ENCODE assay signal across 1 cellular context in genomic region chr19:53865918-53866696, GRCh38.
TF ChIP-seq lines count a peak whose summit lies in the region.

No MANE protein-coding gene starts in this region.

TF ChIP-seq in HepG2, 621 proteins besides CTCF, POLR2A, EP300 and RAD21 (continued from another document and continues in another):
- TF ChIP-seq AKNA (CRISPR knock-in tag; IDR thresholded peaks at IDR 0.05; ENCODE audit: borderline replicate concordance): no peak
- TF ChIP-seq HOXA5 (CRISPR knock-in tag; IDR thresholded peaks at IDR 0.05): peak; percentile 45; the same call in 1 of the 2 replicates
- TF ChIP-seq CHD2 (IDR thresholded peaks at IDR 0.05; ENCODE audit: low read depth, low read length): no peak
- TF ChIP-seq RBAK (CRISPR knock-in tag; IDR thresholded peaks at IDR 0.05): no peak
- peak; percentile 79 for TF ChIP-seq UBTF (CRISPR knock-in tag; IDR thresholded peaks at IDR 0.05)
- no peak for TF ChIP-seq HNF1B (CRISPR knock-in tag; IDR thresholded peaks at IDR 0.05)
- no peak for TF ChIP-seq U2AF2 (IDR thresholded peaks at IDR 0.05; ENCODE audit: low read depth, low read length)
- TF ChIP-seq, protein P1, sequence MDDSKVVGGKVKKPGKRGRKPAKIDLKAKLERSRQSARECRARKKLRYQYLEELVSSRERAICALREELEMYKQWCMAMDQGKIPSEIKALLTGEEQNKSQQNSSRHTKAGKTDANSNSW (CRISPR knock-in tag; IDR thresholded peaks at IDR 0.05; ENCODE audit: borderline replicate concordance): no peak
- TF ChIP-seq ZNF784 (CRISPR knock-in tag; IDR thresholded peaks at IDR 0.05; ENCODE audit: borderline replicate concordance): peak; percentile 40; the same call in 1 of the 2 replicates
- TF ChIP-seq ZNF34 (CRISPR knock-in tag; IDR thresholded peaks at IDR 0.05; ENCODE audit: borderline replicate concordance): peak; percentile 31; the same call in 1 of the 2 replicates
- TF ChIP-seq, protein P2, sequence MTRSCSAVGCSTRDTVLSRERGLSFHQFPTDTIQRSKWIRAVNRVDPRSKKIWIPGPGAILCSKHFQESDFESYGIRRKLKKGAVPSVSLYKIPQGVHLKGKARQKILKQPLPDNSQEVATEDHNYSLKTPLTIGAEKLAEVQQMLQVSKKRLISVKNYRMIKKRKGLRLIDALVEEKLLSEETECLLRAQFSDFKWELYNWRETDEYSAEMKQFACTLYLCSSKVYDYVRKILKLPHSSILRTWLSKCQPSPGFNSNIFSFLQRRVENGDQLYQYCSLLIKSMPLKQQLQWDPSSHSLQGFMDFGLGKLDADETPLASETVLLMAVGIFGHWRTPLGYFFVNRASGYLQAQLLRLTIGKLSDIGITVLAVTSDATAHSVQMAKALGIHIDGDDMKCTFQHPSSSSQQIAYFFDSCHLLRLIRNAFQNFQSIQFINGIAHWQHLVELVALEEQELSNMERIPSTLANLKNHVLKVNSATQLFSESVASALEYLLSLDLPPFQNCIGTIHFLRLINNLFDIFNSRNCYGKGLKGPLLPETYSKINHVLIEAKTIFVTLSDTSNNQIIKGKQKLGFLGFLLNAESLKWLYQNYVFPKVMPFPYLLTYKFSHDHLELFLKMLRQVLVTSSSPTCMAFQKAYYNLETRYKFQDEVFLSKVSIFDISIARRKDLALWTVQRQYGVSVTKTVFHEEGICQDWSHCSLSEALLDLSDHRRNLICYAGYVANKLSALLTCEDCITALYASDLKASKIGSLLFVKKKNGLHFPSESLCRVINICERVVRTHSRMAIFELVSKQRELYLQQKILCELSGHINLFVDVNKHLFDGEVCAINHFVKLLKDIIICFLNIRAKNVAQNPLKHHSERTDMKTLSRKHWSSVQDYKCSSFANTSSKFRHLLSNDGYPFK (CRISPR knock-in tag; IDR thresholded peaks at IDR 0.05; ENCODE audit: borderline replicate concordance): no peak
- no peak for TF ChIP-seq KAT7 (CRISPR knock-in tag; IDR thresholded peaks at IDR 0.05; ENCODE audit: borderline replicate concordance)
- TF ChIP-seq, protein P3, sequence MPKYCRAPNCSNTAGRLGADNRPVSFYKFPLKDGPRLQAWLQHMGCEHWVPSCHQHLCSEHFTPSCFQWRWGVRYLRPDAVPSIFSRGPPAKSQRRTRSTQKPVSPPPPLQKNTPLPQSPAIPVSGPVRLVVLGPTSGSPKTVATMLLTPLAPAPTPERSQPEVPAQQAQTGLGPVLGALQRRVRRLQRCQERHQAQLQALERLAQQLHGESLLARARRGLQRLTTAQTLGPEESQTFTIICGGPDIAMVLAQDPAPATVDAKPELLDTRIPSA (CRISPR knock-in tag; IDR thresholded peaks at IDR 0.05; ENCODE audit: borderline replicate concordance): no peak
- no peak for TF ChIP-seq ZNF747 (CRISPR knock-in tag; IDR thresholded peaks at IDR 0.05; ENCODE audit: borderline replicate concordance)
- TF ChIP-seq GLI4 (CRISPR knock-in tag; IDR thresholded peaks at IDR 0.05; ENCODE audit: borderline replicate concordance): peak; percentile 57; the same call in 1 of the 2 replicates
- peak; percentile 25; the same call in 1 of the 2 replicates for TF ChIP-seq ZNF652 (CRISPR knock-in tag; IDR thresholded peaks at IDR 0.05; ENCODE audit: borderline replicate concordance, low read depth)
- TF ChIP-seq ZC3H4 (CRISPR knock-in tag; IDR thresholded peaks at IDR 0.05; ENCODE audit: borderline replicate concordance): no peak; the same call in 1 of the 2 replicates
- no peak for TF ChIP-seq ZNF407 (CRISPR knock-in tag; IDR thresholded peaks at IDR 0.05; ENCODE audit: not compliant biosample characterization)
- no peak for TF ChIP-seq MLXIP (CRISPR knock-in tag; IDR thresholded peaks at IDR 0.05; ENCODE audit: borderline replicate concordance)
- TF ChIP-seq MAFG (CRISPR knock-in tag; IDR thresholded peaks at IDR 0.05): no peak
- no peak for TF ChIP-seq ZNF512 (CRISPR knock-in tag; IDR thresholded peaks at IDR 0.05)
